10 cellular contexts compared by ENCODE assay signal in the genomic region with DNA sequence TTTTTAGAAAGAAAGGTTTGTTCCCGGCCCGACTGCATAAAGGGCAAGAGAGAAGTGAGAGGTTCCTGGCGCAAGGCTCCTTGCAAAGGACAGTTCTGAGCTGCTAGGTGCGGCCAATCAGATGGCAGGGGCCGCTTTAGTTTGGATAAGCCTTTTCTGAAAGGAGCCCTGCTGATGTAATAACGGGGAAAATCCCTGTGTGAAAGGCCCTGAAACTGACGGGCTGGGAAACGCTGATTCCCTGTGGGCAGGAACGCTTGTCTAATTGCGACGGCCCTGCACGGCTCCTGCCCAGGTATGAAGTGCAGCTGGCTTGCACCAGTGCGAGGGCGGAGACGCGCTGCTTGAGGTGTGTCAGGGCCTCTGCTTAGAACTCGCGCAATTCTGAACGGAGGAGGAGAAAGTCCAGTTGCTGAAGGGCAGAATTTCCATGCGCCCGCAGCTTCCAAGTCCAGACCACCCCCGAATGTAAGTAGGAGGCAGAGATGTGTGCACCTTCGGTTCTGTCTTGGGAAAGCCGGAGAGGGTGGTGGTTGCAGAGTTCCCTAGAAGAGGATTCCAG. TPM values are rescaled to one million over a fixed set of nuclear protein-coding genes. Genes with fewer than 3 reads are reported as not detected.
A peak's percentile ranks its signal among the peaks of the same experiment; 100 is the strongest.
DNase-seq lines count a peak whose midpoint lies in the region; ATAC-seq, FAIRE-seq and TF ChIP-seq lines count a peak whose summit lies in the region.
"Had no signal": no experiment of that assay in that cellular context is flagged by ENCODE, and none has a peak within 500 bp of the region (broad histone marks: within the 10 kb centered on the region; RNA-seq: fewer than 3 reads in every experiment).

No MANE protein-coding gene starts in this region.

- no peaks in the 10 kb centered on the region for H3K79me2 ChIP-seq in HepG2 (ENCODE audit: insufficient read depth, low read length)

- peaks cover 51% of the 10 kb centered on the region for H3K4me1 ChIP-seq in HepG2 (ENCODE audit: insufficient read depth, low read length)
- peaks cover 0 to 19% (median 8%) of the 10 kb centered on the region in 4 donors for H3K4me1 ChIP-seq in tibial artery
- no peaks in the 10 kb centered on the region for H3K4me1 ChIP-seq in BE2C

- 20% methylated on average over 11 of the region's 24 CpGs for whole genome bisulfite sequencing in HepG2 (ENCODE audit: low lambda C conversion rate)

- intact Hi-C loops in HepG2 (cut with micrococcal nuclease; ENCODE audit: unreplicated experiment) (no loop called here), tibial artery (cut with DNase I; ENCODE audit: low total_unique reads) (no loop called here)

- BruUV-seq in HepG2 (replicated peaks; lab: Mats Ljungman, UMichigan) = no TSS peak

- H2AFZ ChIP-seq in HepG2 (ENCODE audit: low read length) = peak overlapping the region; percentile 77

- peak; percentile 84 for ATAC-seq in HepG2
- no peak for ATAC-seq in HG02642 (IDR thresholded peaks at IDR 0.05; ENCODE audit: poor library complexity, unreplicated experiment)
- no peak for ATAC-seq in stimulated activated naive CD8-positive, alpha-beta T cell treated with anti-CD3 and anti-CD28 coated beads, Interleukin-15, Interleukin-2, amounts not matched to agents 100 U/mL and 50 U/mL, for 24 hours

- FAIRE-seq in HepG2 (lab: Jason Lieb, UNC) = no peak

- no peak for TF ChIP-seq RAD21 in HepG2 (CRISPR knock-in tag; IDR thresholded peaks at IDR 0.05)

- H3K4me3 ChIP-seq in HepG2 (replicated peaks in 1 of 3; ENCODE audit: insufficient read depth in 1 of 3, low read depth in 2 of 3, low read length in 3 of 3) (peak overlapping the region; percentile 6 to 65 (median 54); a peak in 5 of 6 replicates), tibial artery (peak overlapping the region; percentile 12 to 33), BE2C (ENCODE audit: low read depth, low read length) (no peak overlapping the region)

- DNase-seq in NCI-H1105 treated with DMSO at 0.1 percent for 48 hours (lab: John Stamatoyannopoulos, UW) (peak; percentile 43), T47D (ENCODE audit: low read depth in 1 of 2, low spot score in 1 of 2) (peak; percentile 35 to 83), HepG2 (ENCODE audit: low spot score) (no peak), tibial artery (no peak), BE2C (no peak)
- no peak for DNase-seq in stimulated activated naive CD8-positive, alpha-beta T cell treated with anti-CD3 and anti-CD28 coated beads, Interleukin-15, Interleukin-2, amounts not matched to agents 100 U/mL and 50 U/mL, for 24 hours
- DNase-seq: activated CD4-positive, alpha-beta T cell treated with anti-CD3 and anti-CD28 coated beads for 48 hours; cerebellar nuclear complex; NCI-H1092 treated with DMSO at 0.1 percent for 48 hours had no signal

- CTCF ChIA-PET in HepG2 (lab: Yijun Ruan, JAX; ENCODE audit: low intra/inter-chr PET ratio, low total read pairs) = no interaction called here

- H3K27me3 ChIP-seq in HepG2 (ENCODE audit: control insufficient read depth in 1 of 2, insufficient read depth in 2 of 2, low read length in 2 of 2) (peaks cover 0 to 15% of the 10 kb centered on the region in 2 experiments; a peak in 1 of 5 replicates), tibial artery (no peaks in the 10 kb centered on the region), BE2C (no peaks in the 10 kb centered on the region)

- in situ Hi-C loops in T47D (cut with HindIII; ENCODE audit: low pct_unique_long_range_greater_than_20kb, low sequenced_read_pairs) (no loop called here), HepG2 (cut with HindIII; ENCODE audit: extremely low pct_ligation_motif_present, low pct_unique_long_range_greater_than_20kb) (no loop called here)

- no peaks in the 10 kb centered on the region for H4K20me1 ChIP-seq in HepG2 (ENCODE audit: insufficient read depth, low read length)

- H3K27ac ChIP-seq in HepG2 (ENCODE audit: extremely low read length, insufficient read depth, low read length) = no peak overlapping the region
- peak overlapping the region in 1 of 2 donors; percentile 13 for H3K27ac ChIP-seq in tibial artery

- H3K36me3 ChIP-seq in HepG2 (replicated peaks in 1 of 2; ENCODE audit: control insufficient read depth in 1 of 2, insufficient read depth in 2 of 2, low read length in 2 of 2) (no peaks in the 10 kb centered on the region), tibial artery (no peaks in the 10 kb centered on the region), BE2C (no peaks in the 10 kb centered on the region)

- H3K9ac ChIP-seq in HepG2 (ENCODE audit: insufficient read depth, low read depth, low read length) = no peak overlapping the region

- H3K9me3 ChIP-seq in HepG2 (ENCODE audit: low read length) (no peaks in the 10 kb centered on the region), tibial artery (no peaks in the 10 kb centered on the region), BE2C (no peaks in the 10 kb centered on the region)

- no peak for TF ChIP-seq POLR2A in HepG2 (IDR thresholded peaks at IDR 0.05; ENCODE audit: insufficient read depth in 1 of 2, low read depth in 2 of 2, low read length in 2 of 2)

- H3K4me2 ChIP-seq in HepG2 (ENCODE audit: low read depth, low read length) = peak overlapping the region; percentile 88

- TF ChIP-seq EP300 in HepG2 (IDR thresholded peaks at IDR 0.05; ENCODE audit: low read depth in 2 of 2, low read length in 2 of 2) (no peak), HepG2 (CRISPR knock-in tag; IDR thresholded peaks at IDR 0.05; ENCODE audit: borderline replicate concordance) (no peak)

- POLR2A ChIA-PET in HepG2 (lab: Yijun Ruan, JAX) = no interaction called here

- TF ChIP-seq CTCF in HepG2 (CRISPR knock-in tag; IDR thresholded peaks at IDR 0.05) = no peak
- TF ChIP-seq CTCF in tibial artery (IDR thresholded peaks at IDR 0.05) = no peak
- no peak for TF ChIP-seq CTCF in BE2C (IDR thresholded peaks at IDR 0.05; ENCODE audit: low read depth, low read length)

RNA-seq across cellular contexts. Expression of gene TACC2, which starts 30.5 kb away (rescaled TPM):
- 11.8 and 16.1 TPM in 2 replicates for total RNA-seq in HepG2 (2016; rRNA removed; fragmentation: Illumina TruSeq; extraction: Trizol)
- 3.0 and 3.6 TPM in 2 replicates for total RNA-seq in HepG2 (2016; cell fraction: cytosol; rRNA removed; fragmentation: Illumina TruSeq; extraction: Trizol; ENCODE audit: low read depth)
- total RNA-seq in HepG2 (2016; cell fraction: insoluble cytoplasmic fraction; rRNA removed; fragmentation: Illumina TruSeq; extraction: Trizol) = 11.8 and 16.2 TPM in 2 replicates
- total RNA-seq in HepG2 (2016; cell fraction: membrane; rRNA removed; fragmentation: Illumina TruSeq; extraction: Trizol) = 8.9 and 10.3 TPM in 2 replicates
- 23.8 and 25.0 TPM in 2 replicates for total RNA-seq in HepG2 (2016; cell fraction: nucleus; rRNA removed; fragmentation: Illumina TruSeq; extraction: Trizol)
- 15.3 and 16.0 TPM in 2 replicates for polyA plus RNA-seq in HepG2 (2011; rRNA removed)
- 7.6 and 10.9 TPM in 2 replicates for polyA plus RNA-seq in HepG2 (2011; cell fraction: cytosol; rRNA removed)
- 37.7 and 43.0 TPM in 2 replicates for polyA plus RNA-seq in HepG2 (2011; cell fraction: nucleus; rRNA removed)
- 21.9 and 23.8 TPM in 2 replicates for polyA plus RNA-seq in HepG2 (2012)
- polyA plus RNA-seq in HepG2 (2016; cell fraction: cytosol; fragmentation: Illumina TruSeq; extraction: Trizol; ENCODE audit: low read depth) = 1.6 and 2.9 TPM in 2 replicates
- 24.0 and 27.9 TPM in 2 replicates for polyA plus RNA-seq in HepG2 (2016; cell fraction: insoluble cytoplasmic fraction; fragmentation: Illumina TruSeq; extraction: Trizol; ENCODE audit: low read depth)
- polyA plus RNA-seq in HepG2 (2016; cell fraction: membrane; fragmentation: Illumina TruSeq; extraction: Trizol; ENCODE audit: low read depth) = 6.4 and 8.1 TPM in 2 replicates
- polyA plus RNA-seq in HepG2 (2016; cell fraction: nucleus; fragmentation: Illumina TruSeq; extraction: Trizol; ENCODE audit: insufficient read depth, low read depth) = 35.9 and 48.4 TPM in 2 replicates
- 10.4 and 18.0 TPM in 2 replicates for polyA minus RNA-seq in HepG2 (2011; rRNA and poly(A)+ RNA removed; ENCODE audit: low replicate concordance)
- 9.7 and 13.0 TPM in 2 replicates for polyA minus RNA-seq in HepG2 (2011; cell fraction: cytosol; rRNA and poly(A)+ RNA removed)
- 30.6 and 33.9 TPM in 2 replicates for polyA minus RNA-seq in HepG2 (2011; cell fraction: nucleus; rRNA and poly(A)+ RNA removed)
- polyA plus RNA-seq in BE2C (2012; ENCODE audit: insufficient read depth, insufficient read length, low read depth) = 89.4 TPM

RNA-seq across cellular contexts. Expression of gene NSMCE4A, which starts 44.5 kb away (rescaled TPM):
- total RNA-seq in HepG2 (2016; rRNA removed; fragmentation: Illumina TruSeq; extraction: Trizol) = 91.6 and 108 TPM in 2 replicates
- 46.8 and 47.9 TPM in 2 replicates for total RNA-seq in HepG2 (2016; cell fraction: cytosol; rRNA removed; fragmentation: Illumina TruSeq; extraction: Trizol; ENCODE audit: low read depth)
- 95.7 and 113 TPM in 2 replicates for total RNA-seq in HepG2 (2016; cell fraction: insoluble cytoplasmic fraction; rRNA removed; fragmentation: Illumina TruSeq; extraction: Trizol)
- 58.2 and 62.5 TPM in 2 replicates for total RNA-seq in HepG2 (2016; cell fraction: membrane; rRNA removed; fragmentation: Illumina TruSeq; extraction: Trizol)
- 79.6 and 84.1 TPM in 2 replicates for total RNA-seq in HepG2 (2016; cell fraction: nucleus; rRNA removed; fragmentation: Illumina TruSeq; extraction: Trizol)
- 47.0 and 61.1 TPM in 2 replicates for polyA plus RNA-seq in HepG2 (2011; rRNA removed)
- polyA plus RNA-seq in HepG2 (2011; cell fraction: cytosol; rRNA removed) = 26.3 and 29.5 TPM in 2 replicates
- 120 and 126 TPM in 2 replicates for polyA plus RNA-seq in HepG2 (2011; cell fraction: nucleus; rRNA removed)
- polyA plus RNA-seq in HepG2 (2012) = 42.3 and 49.9 TPM in 2 replicates
- polyA plus RNA-seq in HepG2 (2016; cell fraction: cytosol; fragmentation: Illumina TruSeq; extraction: Trizol; ENCODE audit: low read depth) = 42.9 and 45.9 TPM in 2 replicates
- 98.9 and 108 TPM in 2 replicates for polyA plus RNA-seq in HepG2 (2016; cell fraction: insoluble cytoplasmic fraction; fragmentation: Illumina TruSeq; extraction: Trizol; ENCODE audit: low read depth)
- polyA plus RNA-seq in HepG2 (2016; cell fraction: membrane; fragmentation: Illumina TruSeq; extraction: Trizol; ENCODE audit: low read depth) = 44.9 and 47.4 TPM in 2 replicates
- 142 and 151 TPM in 2 replicates for polyA plus RNA-seq in HepG2 (2016; cell fraction: nucleus; fragmentation: Illumina TruSeq; extraction: Trizol; ENCODE audit: insufficient read depth, low read depth)
- 11.7 and 12.0 TPM in 2 replicates for polyA minus RNA-seq in HepG2 (2011; rRNA and poly(A)+ RNA removed; ENCODE audit: low replicate concordance)
- 11.8 and 18.0 TPM in 2 replicates for polyA minus RNA-seq in HepG2 (2011; cell fraction: cytosol; rRNA and poly(A)+ RNA removed)
- polyA minus RNA-seq in HepG2 (2011; cell fraction: nucleus; rRNA and poly(A)+ RNA removed) = 56.8 and 59.3 TPM in 2 replicates
- polyA plus RNA-seq in BE2C (2012; ENCODE audit: insufficient read depth, insufficient read length, low read depth) = 42.4 TPM

Comparison
In these comparisons a context has a peak if more than half of its experiments do, and no peak if none do; other contexts are left out.
1. DNase-seq: peak in NCI-H1105 treated with DMSO at 0.1 percent for 48 hours (single experiment) and T47D (2 of 2); none in HepG2 (single experiment), tibial artery (0 of 2), BE2C (single experiment) and stimulated activated naive CD8-positive, alpha-beta T cell treated with anti-CD3 and anti-CD28 coated beads, Interleukin-15, Interleukin-2, amounts not matched to agents 100 U/mL and 50 U/mL, for 24 hours (single experiment).